ENCODE assay signal across 1 cellular context in the genomic region with DNA sequence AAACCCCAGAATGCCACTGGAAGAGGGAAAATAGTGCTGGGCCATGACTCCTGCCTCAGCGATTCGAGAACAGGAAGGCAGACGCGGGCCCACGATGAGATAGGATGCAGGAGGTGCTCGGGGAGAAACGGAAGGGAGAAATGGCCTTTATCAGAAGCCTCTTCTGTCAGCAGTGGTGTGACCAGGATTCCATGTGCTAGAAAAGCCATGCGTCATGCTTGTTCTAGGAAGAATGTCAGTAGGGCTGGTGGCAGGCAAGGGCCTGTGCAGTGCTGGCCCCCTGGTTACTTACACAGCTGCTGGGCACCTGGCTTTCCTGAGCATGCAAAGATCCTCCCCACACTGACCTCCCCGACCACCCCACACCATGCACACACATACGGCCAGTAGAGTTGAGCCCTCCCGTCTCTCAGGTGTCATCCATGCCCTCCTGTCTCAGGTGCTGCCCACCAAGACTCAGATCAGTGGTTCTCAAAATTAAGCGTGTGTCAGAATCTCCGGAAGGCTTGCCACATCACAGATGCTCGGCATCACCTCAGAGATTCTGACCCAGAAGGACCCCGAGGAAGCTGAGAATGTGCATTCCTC.
TF ChIP-seq lines count a peak whose summit lies in the region.

No MANE protein-coding gene starts in this region.

TF ChIP-seq in K562, 482 proteins besides CTCF, POLR2A, EP300 and RAD21 (continued from another document):
- TF ChIP-seq STAT5A (IDR thresholded peaks at IDR 0.05; ENCODE audit: borderline replicate concordance, low read length): 0 out of 2 replicates have a peak, but pooled peaks have one; percentile 28
- TF ChIP-seq HLTF (IDR thresholded peaks at IDR 0.05): no peak
- TF ChIP-seq ZNF274 (IDR thresholded peaks at IDR 0.05; ENCODE audit: borderline replicate concordance, low read depth, low read length): no peak
- TF ChIP-seq KLF1 (tag; IDR thresholded peaks at IDR 0.05): no peak
- TF ChIP-seq TCF3 (CRISPR knock-in tag; IDR thresholded peaks at IDR 0.05): peak; percentile 61
- TF ChIP-seq SETDB1 (IDR thresholded peaks at IDR 0.05; ENCODE audit: low read length): no peak
TF ChIP-seq in K562: peak in this region for 65.
